7 cellular contexts compared by ENCODE assay signal in genomic region chr14:45134051-45134958, GRCh38. TPM values are rescaled to one million over a fixed set of nuclear protein-coding genes. Genes with fewer than 3 reads are reported as not detected.
DNase-seq lines count a peak whose midpoint lies in the region; ATAC-seq and TF ChIP-seq lines count a peak whose summit lies in the region.

FKBP3 (minus strand) TSS chr14:45134481; CDS start chr14:45134456, 25 bp downstream.

- no peaks in the 10 kb centered on the region for H3K9me3 ChIP-seq in hepatocyte (ENCODE audit: low read depth)

- DNase-seq in NCI-H1930 (lab: John Stamatoyannopoulos, UW) (peak; percentile 95 to 96), T-helper 22 cell (ENCODE audit: low read depth) (peak; percentile 96), astrocyte of the cerebellum (ENCODE audit: low read depth) (peak; percentile 97), hepatocyte (ENCODE audit: low spot score) (peak; percentile 99), retina (peak; percentile 100)

- H3K4me3 ChIP-seq in astrocyte of the cerebellum (ENCODE audit: low read depth, low read length) (peak within 1 kb of the TSS; percentile 79), hepatocyte (peak within 1 kb of the TSS; percentile 75)

- peaks cover 60% of the 10 kb centered on the region for H3K79me2 ChIP-seq in hepatocyte

- peak within 1 kb of the TSS; percentile 85 for H3K4me2 ChIP-seq in hepatocyte

- peak within 1 kb of the TSS; percentile 91 for H2AFZ ChIP-seq in hepatocyte

- H3K9me2 ChIP-seq in hepatocyte (replicated peaks; ENCODE audit: insufficient read depth): no peaks in the 10 kb centered on the region

- peak; percentile 81 for ATAC-seq in GM18499 (IDR thresholded peaks at IDR 0.05; ENCODE audit: insufficient read depth, unreplicated experiment)
- peak; percentile 89 for ATAC-seq in HG02970 (IDR thresholded peaks at IDR 0.05; ENCODE audit: low FRiP score, unreplicated experiment)

- H4K20me1 ChIP-seq in hepatocyte (ENCODE audit: insufficient read depth, poor library complexity, severe bottlenecking): no peaks in the 10 kb centered on the region

- H3K4me1 ChIP-seq in hepatocyte (ENCODE audit: insufficient read depth): peaks cover 10% of the 10 kb centered on the region

- TF ChIP-seq CTCF in astrocyte of the cerebellum (IDR thresholded peaks at IDR 0.05; ENCODE audit: low read depth, low read length, missing control alignments) (peak; percentile 18), hepatocyte (IDR thresholded peaks at IDR 0.05; ENCODE audit: poor library complexity) (peak; percentile 33)

- no peaks in the 10 kb centered on the region for H3K27me3 ChIP-seq in hepatocyte

- 2% methylated on average over 50 of the region's 53 CpGs for WGBS in hepatocyte (ENCODE audit: low lambda C conversion rate, missing lambda C conversion rate)

- H3K27ac ChIP-seq in hepatocyte: peak within 1 kb of the TSS; percentile 91

- in situ Hi-C loops in astrocyte of the cerebellum (cut with HindIII; ENCODE audit: low sequenced_read_pairs): loop anchor here (25.0 kb wide), 1 partner anchor 172 kb away; the partner anchor contains the start of genes KLHL28 and TOGARAM1

- no peaks in the 10 kb centered on the region for H3K36me3 ChIP-seq in hepatocyte (replicated peaks; ENCODE audit: insufficient read depth, low read depth)

RNA-seq across cellular contexts. Expression of gene FKBP3, which starts in this region (rescaled TPM):
- total RNA-seq in hepatocyte: 52.4 and 63.7 TPM in 2 replicates
- 117 and 119 TPM in 2 replicates for polyA plus RNA-seq in hepatocyte

Comparison
In these comparisons a context has a peak if more than half of its experiments do, and no peak if none do; other contexts are left out.
1. Peak in every context shown above with its lines: DNase-seq, ATAC-seq, H3K4me3 ChIP-seq and H3K27ac ChIP-seq.